ENCODE assay signal across 29 cellular contexts in genomic region chr1:117563492-117563875, GRCh38.
"Had no signal": no experiment of that assay in that cellular context is flagged by ENCODE, and none has a peak within 500 bp of the region (broad histone marks: within the 10 kb centered on the region; RNA-seq: fewer than 3 reads in every experiment).

No MANE protein-coding gene starts in this region.

- H3K9me3 ChIP-seq: testis, upper lobe of left lung had no signal

- H3K36me3 Mint-ChIP-seq: brain, mesothelial cell of epicardium had no signal

- H3K27me3 ChIP-seq: left lung, testis, upper lobe of left lung had no signal

- ATAC-seq: activated CD8-positive, alpha-beta memory T cell treated with anti-CD3 and anti-CD28 coated beads, Interleukin-2, amount 10 ng/mL, durations not matched to agents 7 days and 5 days; activated CD8-positive, alpha-beta T cell treated with anti-CD3 and anti-CD28 coated beads for 36 hours; foreskin keratinocyte; sciatic nerve; stimulated activated naive B cell treated with anti-CD40 and anti-IgM and Interleukin-4, amounts not matched to agents 10 μg/mL and 1 μg/mL and 100 μg/mL, for 72 hours; T-cell had no signal

- H3K4me3 ChIP-seq: left lung, testis, upper lobe of left lung had no signal

- DNase-seq: activated CD4-positive, alpha-beta T cell treated with anti-CD3 and anti-CD28 coated beads, Interleukin-2, amount 10 ng/mL, durations not matched to agents 7 days and 5 days; activated CD4-positive, CD25-positive, alpha-beta regulatory T cell treated with anti-CD3 and anti-CD28 coated beads, Interleukin-2, amount 50 U/mL, for 72 hours; activated CD8-positive, alpha-beta memory T cell treated with anti-CD3 and anti-CD28 coated beads, Interleukin-2, amount 10 ng/mL, durations not matched to agents 7 days and 5 days; activated CD8-positive, alpha-beta T cell treated with anti-CD3 and anti-CD28 coated beads for 36 hours; activated naive CD4-positive, alpha-beta T cell treated with Interleukin-2 at 50 U/mL for 16 hours; activated T-cell treated with anti-CD3 and anti-CD28 coated beads for 4 hours; anterior cingulate cortex; caudate nucleus; effector memory CD4-positive, alpha-beta T cell; foreskin keratinocyte; glutamatergic neuron; hippocampal formation; kidney glomerular epithelial cell; left lung; mammary epithelial cell; occipital lobe; small intestine; stimulated activated CD8-positive, alpha-beta memory T cell treated with anti-CD3 and anti-CD28 coated beads, Interleukin-4, amount 100 ng/mL, for 48 hours; stimulated activated naive B cell treated with anti-CD40 and anti-IgM and Interleukin-4, amounts not matched to agents 10 μg/mL and 1 μg/mL and 100 μg/mL, for 72 hours; testis; WERI-Rb-1 had no signal

- H3K36me3 ChIP-seq: left lung, upper lobe of left lung, WERI-Rb-1 had no signal

- H3K27ac Mint-ChIP-seq: activated CD4-positive, alpha-beta T cell treated with anti-CD3 and anti-CD28 coated beads, Interleukin-2, amount 10 ng/mL, durations not matched to agents 7 days and 5 days; activated CD8-positive, alpha-beta memory T cell treated with anti-CD3 and anti-CD28 coated beads, Interleukin-2, amount 10 ng/mL, durations not matched to agents 7 days and 5 days; activated CD8-positive, alpha-beta T cell treated with anti-CD3 and anti-CD28 coated beads for 36 hours; activated T-helper 1 cell treated with anti-CD3 and anti-CD28 coated beads, Interleukin-12 subunit alpha, Interleukin-12 subunit beta, Interleukin-2, Interleukin-4 antibody, amounts not matched to agents 30 ng/mL and 10 ng/mL and 1 ng/mL, durations not matched to agents 14 hours and 24 hours and 36 hours; brain; mesothelial cell of epicardium; nephron; stimulated activated naive B cell treated with anti-CD40 and anti-IgM and Interleukin-4, amounts not matched to agents 10 μg/mL and 1 μg/mL and 100 μg/mL, for 72 hours; T-cell; T-helper 2 cell treated with Interferon-gamma antibody and Interleukin-4, amounts not matched to agents 5 μg/mL and 100 μg/mL, for 36 hours had no signal

- H3K4me1 Mint-ChIP-seq: activated CD8-positive, alpha-beta memory T cell treated with anti-CD3 and anti-CD28 coated beads, Interleukin-2, amount 10 ng/mL, durations not matched to agents 7 days and 5 days; brain; mesothelial cell of epicardium; nephron; T-cell had no signal

- H3K4me3 Mint-ChIP-seq: activated CD4-positive, alpha-beta T cell treated with anti-CD3 and anti-CD28 coated beads, Interleukin-2, amount 10 ng/mL, durations not matched to agents 7 days and 5 days; activated CD8-positive, alpha-beta memory T cell treated with anti-CD3 and anti-CD28 coated beads, Interleukin-2, amount 10 ng/mL, durations not matched to agents 7 days and 5 days; activated CD8-positive, alpha-beta T cell treated with anti-CD3 and anti-CD28 coated beads for 36 hours; activated T-helper 1 cell treated with anti-CD3 and anti-CD28 coated beads, Interleukin-12 subunit alpha, Interleukin-12 subunit beta, Interleukin-2, Interleukin-4 antibody, amounts not matched to agents 30 ng/mL and 10 ng/mL and 1 ng/mL, durations not matched to agents 14 hours and 24 hours and 36 hours; brain; mesothelial cell of epicardium; nephron; stimulated activated naive B cell treated with anti-CD40 and anti-IgM and Interleukin-4, amounts not matched to agents 10 μg/mL and 1 μg/mL and 100 μg/mL, for 72 hours; T-cell; T-helper 2 cell treated with Interferon-gamma antibody and Interleukin-4, amounts not matched to agents 5 μg/mL and 100 μg/mL, for 36 hours had no signal

- H3K27me3 Mint-ChIP-seq: activated CD4-positive, alpha-beta T cell treated with anti-CD3 and anti-CD28 coated beads, Interleukin-2, amount 10 ng/mL, durations not matched to agents 7 days and 5 days; activated CD8-positive, alpha-beta T cell treated with anti-CD3 and anti-CD28 coated beads for 36 hours; T-cell had no signal

- H3K4me1 ChIP-seq: foreskin keratinocyte, left lung, testis had no signal
